ENCODE assay signal across 1 cellular context in genomic region chr10:80253266-80253962, GRCh38.
TF ChIP-seq lines count a peak whose summit lies in the region.

No MANE protein-coding gene starts in this region.

TF ChIP-seq in WTC11, 78 proteins besides CTCF, POLR2A, EP300 and RAD21 (continued from another document):
- TF ChIP-seq TEAD1 (CRISPR knock-in tag; IDR thresholded peaks at IDR 0.05) (no peak), ZBTB21 (CRISPR knock-in tag; IDR thresholded peaks at IDR 0.05; ENCODE audit: borderline replicate concordance) (no peak), NFE2L1 (CRISPR knock-in tag; IDR thresholded peaks at IDR 0.05) (no peak)
